19 cellular contexts compared by ENCODE assay signal in the genomic region with DNA sequence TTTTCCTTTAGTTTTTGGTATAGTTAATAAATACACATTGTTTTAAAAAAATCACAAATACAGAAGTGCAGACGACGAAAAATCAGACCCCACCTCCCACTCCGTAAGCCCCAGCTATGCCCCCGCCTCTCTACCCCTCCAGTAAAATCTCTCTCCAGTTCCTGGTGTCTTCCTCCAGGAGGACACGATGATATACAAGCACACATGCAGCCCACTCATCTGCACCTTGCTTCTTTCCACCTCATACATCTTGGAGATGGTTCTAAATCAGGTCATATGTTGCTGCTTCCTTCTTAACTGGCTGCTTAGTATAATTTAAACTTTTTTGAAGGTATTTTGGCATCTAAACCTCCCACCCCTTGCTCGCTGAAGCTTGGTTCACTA. TPM values are rescaled to one million over a fixed set of nuclear protein-coding genes. Genes with fewer than 3 reads are reported as not detected.
DNase-seq lines count a peak whose midpoint lies in the region; ATAC-seq, FAIRE-seq and TF ChIP-seq lines count a peak whose summit lies in the region.
"Had no signal": no experiment of that assay in that cellular context is flagged by ENCODE, and none has a peak within 500 bp of the region (broad histone marks: within the 10 kb centered on the region; RNA-seq: fewer than 3 reads in every experiment).

No MANE protein-coding gene starts in this region.

- FAIRE-seq in kidney (lab: Jason Lieb, UNC): no peak
- FAIRE-seq: TTC549 had no signal

- H3K27ac ChIP-seq in GM23338 (ENCODE audit: low read depth) (no peak overlapping the region), esophagus squamous epithelium (peak overlapping the region; percentile 50 to 83 (median 80)), skin epidermis (peak overlapping the region in 4 of 21 experiments; percentile 31 to 57 (median 44)), kidney (ENCODE audit: low read depth in 2 of 2, low read length in 2 of 2) (no peak overlapping the region)
- H3K27ac ChIP-seq: ascending aorta, SJSA1 had no signal

- peaks cover 70% of the 10 kb centered on the region for H3K4me1 ChIP-seq in GM23338 (ENCODE audit: insufficient read depth)
- peaks cover 21 to 85% (median 31%) of the 10 kb centered on the region in 3 donors for H3K4me1 ChIP-seq in esophagus squamous epithelium
- no peaks in the 10 kb centered on the region for H3K4me1 ChIP-seq in kidney (ENCODE audit: control insufficient read depth in 1 of 2, insufficient read depth in 1 of 2, low read depth in 1 of 2, low read length in 2 of 2)
- H3K4me1 ChIP-seq: ascending aorta had no signal

- WGBS in esophagus squamous epithelium, 2 donors: 24 to 38% methylated on average over 6 of the region's 6 CpGs

- no peaks in the 10 kb centered on the region for H3K9me3 ChIP-seq in esophagus squamous epithelium
- H3K9me3 ChIP-seq in kidney (ENCODE audit: control insufficient read depth in 1 of 2, low read length in 2 of 2): no peaks in the 10 kb centered on the region
- H3K9me3 ChIP-seq: ascending aorta, SJSA1 had no signal

- TF ChIP-seq POLR2A in esophagus squamous epithelium (IDR thresholded peaks at IDR 0.05): no peak

- H3K9ac ChIP-seq in kidney (ENCODE audit: low read length in 2 of 2): no peak overlapping the region

- no peak for ATAC-seq in GM23338
- ATAC-seq in HG02759 (IDR thresholded peaks at IDR 0.05; ENCODE audit: unreplicated experiment): no peak

- peak overlapping the region; percentile 88 for H3K4me3 ChIP-seq in GM23338
- H3K4me3 ChIP-seq in esophagus squamous epithelium: peak overlapping the region; percentile 62 to 73 (median 66)
- peak overlapping the region in 4 of 7 experiments; percentile 44 to 58 (median 46) for H3K4me3 ChIP-seq in skin epidermis
- H3K4me3 ChIP-seq in kidney (ENCODE audit: low read length in 2 of 2): no peak overlapping the region
- H3K4me3 ChIP-seq: ascending aorta, SJSA1 had no signal

- no peak overlapping the region for H2AFZ ChIP-seq in GM23338

- H3K27me3 ChIP-seq in GM23338 (ENCODE audit: insufficient read depth) (peaks cover 78% of the 10 kb centered on the region), esophagus squamous epithelium (peaks cover 0 to 100% (median 2%) of the 10 kb centered on the region in 4 donors)
- H3K27me3 ChIP-seq: ascending aorta had no signal

- peaks cover 24% of the 10 kb centered on the region for H3K79me2 ChIP-seq in GM23338 (replicated peaks; ENCODE audit: insufficient read depth)

- no peaks in the 10 kb centered on the region for H3K9me2 ChIP-seq in GM23338 (ENCODE audit: insufficient read depth)

- H3K36me3 Mint-ChIP-seq in GM23338 (ENCODE audit: low read depth): no peaks in the 10 kb centered on the region

- no peak overlapping the region for H3K27ac Mint-ChIP-seq in GM23338
- H3K27ac Mint-ChIP-seq: activated CD8-positive, alpha-beta T cell treated with anti-CD3 and anti-CD28 coated beads for 36 hours; memory B cell had no signal

- no peaks in the 10 kb centered on the region for H3K36me3 ChIP-seq in GM23338 (ENCODE audit: insufficient read depth)
- H3K36me3 ChIP-seq in esophagus squamous epithelium: no peaks in the 10 kb centered on the region
- H3K36me3 ChIP-seq in kidney (ENCODE audit: control insufficient read depth in 1 of 2, insufficient read depth in 2 of 2, low read length in 2 of 2): no peaks in the 10 kb centered on the region
- H3K36me3 ChIP-seq: ascending aorta, SJSA1 had no signal

- H3K9me3 Mint-ChIP-seq in GM23338: no peaks in the 10 kb centered on the region; the same call in 2 of the 3 replicates
- H3K9me3 Mint-ChIP-seq: activated CD8-positive, alpha-beta T cell treated with anti-CD3 and anti-CD28 coated beads for 36 hours; memory B cell had no signal

- peaks cover 93% of the 10 kb centered on the region for H3K27me3 Mint-ChIP-seq in GM23338 (ENCODE audit: insufficient read depth, low read depth, poor library complexity)

- intact Hi-C loops in esophagus squamous epithelium (cut with DNase I) (no loop called here), kidney (cut with DNase I) (no loop called here)

- peak overlapping the region; percentile 84 for H3K4me3 Mint-ChIP-seq in GM23338
- H3K4me3 Mint-ChIP-seq: activated CD8-positive, alpha-beta T cell treated with anti-CD3 and anti-CD28 coated beads for 36 hours; memory B cell had no signal

- H3F3A ChIP-seq in GM23338 (replicated peaks; ENCODE audit: low read depth): peaks cover 9% of the 10 kb centered on the region

- peaks cover 71% of the 10 kb centered on the region for H3K4me1 Mint-ChIP-seq in GM23338

- H4K20me1 ChIP-seq in GM23338 (replicated peaks; ENCODE audit: insufficient read depth): 0 out of 2 replicates have a peak, but pooled peaks cover 9% of the 10 kb centered on the region

- peak overlapping the region; percentile 96 for H3K4me2 ChIP-seq in GM23338

- DNase-seq in GM23338 (ENCODE audit: low spot score) (no peak), NCI-H526 treated with DMSO at 0.1 percent for 48 hours (lab: John Stamatoyannopoulos, UW) (peak; percentile 86), esophagus squamous epithelium (lab: John Stamatoyannopoulos, UW) (no peak), activated gamma-delta T cell treated with Interleukin-2 at 50 U/mL for 16 hours (no peak), kidney (no peak)
- DNase-seq: activated effector memory CD4-positive, alpha-beta T cell treated with Interleukin-2 at 50 U/mL for 16 hours; DND-41; MM.1S; NCI-H2171 had no signal

- no peak for TF ChIP-seq CTCF in GM23338 (conservative IDR thresholded peaks at IDR 0.05; ENCODE audit: low read depth in 2 of 2)
- TF ChIP-seq CTCF in esophagus squamous epithelium (IDR thresholded peaks at IDR 0.05): no peak
- TF ChIP-seq CTCF in kidney (IDR thresholded peaks at IDR 0.05; ENCODE audit: borderline replicate concordance, extremely low read depth, insufficient read depth): no peak

TF ChIP-seq in GM23338, 12 proteins besides CTCF, POLR2A, EP300 and RAD21 (continues in another document):
- TF ChIP-seq EZH2phosphoT487 (IDR thresholded peaks at IDR 0.05; ENCODE audit: unreplicated experiment): no peak
- TF ChIP-seq, protein P1, sequence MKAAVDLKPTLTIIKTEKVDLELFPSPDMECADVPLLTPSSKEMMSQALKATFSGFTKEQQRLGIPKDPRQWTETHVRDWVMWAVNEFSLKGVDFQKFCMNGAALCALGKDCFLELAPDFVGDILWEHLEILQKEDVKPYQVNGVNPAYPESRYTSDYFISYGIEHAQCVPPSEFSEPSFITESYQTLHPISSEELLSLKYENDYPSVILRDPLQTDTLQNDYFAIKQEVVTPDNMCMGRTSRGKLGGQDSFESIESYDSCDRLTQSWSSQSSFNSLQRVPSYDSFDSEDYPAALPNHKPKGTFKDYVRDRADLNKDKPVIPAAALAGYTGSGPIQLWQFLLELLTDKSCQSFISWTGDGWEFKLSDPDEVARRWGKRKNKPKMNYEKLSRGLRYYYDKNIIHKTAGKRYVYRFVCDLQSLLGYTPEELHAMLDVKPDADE (IDR thresholded peaks at IDR 0.05): no peak
- TF ChIP-seq NANOG (IDR thresholded peaks at IDR 0.05; ENCODE audit: borderline replicate concordance): no peak

RNA-seq across cellular contexts. Expression of a gene that starts 2.7 kb away (rescaled TPM):
- 16.6 and 22.8 TPM in 2 replicates for total RNA-seq in GM23338 (2014; rRNA removed; shearing (Covaris generic))
- polyA plus RNA-seq in GM23338 (2016; fragmentation: Nextera tagmentation; extraction: Ambion mirVana) (15.9 and 17.8 TPM in 2 replicates), kidney (ENCODE audit: insufficient read depth, low read depth, low replicate concordance) (11.3 TPM)
- total RNA-seq in esophagus squamous epithelium (10 to 100 TPM; 21.8 to 59.8 (median 35.1) TPM), kidney (1.6 TPM)
- total RNA-seq: activated CD8-positive, alpha-beta T cell treated with anti-CD3 and anti-CD28 coated beads for 36 hours; ascending aorta; dermis microvascular lymphatic vessel endothelial cell; HT-29; SJSA1 had no signal
- polyA plus RNA-seq: BJ had no signal

Comparison
In these comparisons a context has a peak if more than half of its experiments do, and no peak if none do; other contexts are left out.
1. H3K27ac ChIP-seq: peak in esophagus squamous epithelium (4 of 4); none in GM23338 (single experiment) and kidney (0 of 2).
2. H3K4me3 ChIP-seq: peak in GM23338 (single experiment), esophagus squamous epithelium (4 of 4) and skin epidermis (4 of 7); none in kidney (0 of 2).